Comparison of ENCODE assay signal across 12 cellular contexts in genomic region chr15:52228928-52229327, GRCh38. TPM values are rescaled to one million over a fixed set of nuclear protein-coding genes. Genes with fewer than 3 reads are reported as not detected.
DNase-seq lines count a peak whose midpoint lies in the region; ATAC-seq and TF ChIP-seq lines count a peak whose summit lies in the region.
"Had no signal": no experiment of that assay in that cellular context is flagged by ENCODE, and none has a peak within 500 bp of the region (broad histone marks: within the 10 kb centered on the region; RNA-seq: fewer than 3 reads in every experiment).

No MANE protein-coding gene starts in this region.

- peaks cover 51% of the 10 kb centered on the region for H3K4me1 ChIP-seq in BLaER1
- peaks cover 0 to 7% (median 0%) of the 10 kb centered on the region in 9 donors for H3K4me1 ChIP-seq in heart right ventricle
- H3K4me1 ChIP-seq: BE2C had no signal

- no peaks in the 10 kb centered on the region for H3K9me3 Mint-ChIP-seq in activated CD4-positive, alpha-beta memory T cell treated with anti-CD3 and anti-CD28 coated beads, Interleukin-2, amount 10 ng/mL, durations not matched to agents 7 days and 5 days

- H3K36me3 ChIP-seq in BLaER1 (peaks cover 39% of the 10 kb centered on the region), H7 (replicated peaks; ENCODE audit: control insufficient read depth, insufficient read depth, low read length) (peaks cover 8% of the 10 kb centered on the region), SU-DHL-6 (ENCODE audit: low read length) (no peaks in the 10 kb centered on the region), heart right ventricle (peaks cover 0 to 22% (median 0%) of the 10 kb centered on the region in 9 donors)
- H3K36me3 ChIP-seq: BE2C had no signal

- peaks cover 57% of the 10 kb centered on the region for H3F3A ChIP-seq in SU-DHL-6 (ENCODE audit: insufficient read depth)

- POLR2A ChIA-PET in activated CD4-positive, alpha-beta memory T cell treated with anti-CD3 and anti-CD28 coated beads, Interleukin-2, amount 10 ng/mL, durations not matched to agents 7 days and 5 days (lab: Charles Lee) = no interaction called here

- peak; percentile 61 for DNase-seq in H7
- peak; percentile 87 for DNase-seq in left kidney (ENCODE audit: low read depth, low spot score)
- DNase-seq in activated T-cell treated with anti-CD3 and anti-CD28 coated beads for 4 hours = no peak
- no peak for DNase-seq in heart right ventricle
- no peak for DNase-seq in activated CD4-positive, alpha-beta memory T cell treated with anti-CD3 and anti-CD28 coated beads, Interleukin-2, amount 10 ng/mL, durations not matched to agents 7 days and 5 days
- DNase-seq: activated T-cell treated with anti-CD3 and anti-CD28 coated beads, Interleukin-2, amount 50 U/mL, for 48 hours; BE2C; NCI-H1048; SK-N-SH had no signal

- H3K36me3 Mint-ChIP-seq in activated CD4-positive, alpha-beta memory T cell treated with anti-CD3 and anti-CD28 coated beads, Interleukin-2, amount 10 ng/mL, durations not matched to agents 7 days and 5 days (ENCODE audit: low read depth) = peaks cover 5% of the 10 kb centered on the region

- H3K27ac ChIP-seq in BLaER1 (no peak overlapping the region), SU-DHL-6 (ENCODE audit: low read depth, low read length) (peak overlapping the region; percentile 75), heart right ventricle (no peak overlapping the region)

- no peak for ATAC-seq in HG02642 (IDR thresholded peaks at IDR 0.05; ENCODE audit: poor library complexity, unreplicated experiment)
- ATAC-seq in heart right ventricle = no peak

- H3K27ac Mint-ChIP-seq in activated CD4-positive, alpha-beta memory T cell treated with anti-CD3 and anti-CD28 coated beads, Interleukin-2, amount 10 ng/mL, durations not matched to agents 7 days and 5 days = no peak overlapping the region

- H3K79me2 ChIP-seq in SU-DHL-6 (ENCODE audit: insufficient read depth, low read length) = no peaks in the 10 kb centered on the region

- H3K27me3 ChIP-seq in BLaER1 (no peaks in the 10 kb centered on the region), H7 (ENCODE audit: control insufficient read depth, insufficient read depth, low read length) (no peaks in the 10 kb centered on the region), SU-DHL-6 (ENCODE audit: low read length) (no peaks in the 10 kb centered on the region), heart right ventricle (no peaks in the 10 kb centered on the region)
- H3K27me3 ChIP-seq: BE2C had no signal

- H3K4me3 ChIP-seq in BLaER1 = no peak overlapping the region
- H3K4me3 ChIP-seq in H7 (ENCODE audit: insufficient read depth, low read depth, low read length) = no peak overlapping the region
- no peak overlapping the region for H3K4me3 ChIP-seq in SU-DHL-6 (ENCODE audit: insufficient read depth, low read length, poor library complexity, severe bottlenecking)
- H3K4me3 ChIP-seq in heart right ventricle = no peak overlapping the region

- peaks cover 9% of the 10 kb centered on the region for H3K4me1 Mint-ChIP-seq in activated CD4-positive, alpha-beta memory T cell treated with anti-CD3 and anti-CD28 coated beads, Interleukin-2, amount 10 ng/mL, durations not matched to agents 7 days and 5 days

- intact Hi-C loops in heart right ventricle (cut with DNase I) = loop anchor here in 4 of 10 donors (5.0 to 10.0 kb wide), 5 partner anchors 47 to 1483 kb away; no protein-coding TSS in a partner anchor

- H3K9me3 ChIP-seq in BLaER1 (no peaks in the 10 kb centered on the region), SU-DHL-6 (ENCODE audit: insufficient read depth, low read length) (no peaks in the 10 kb centered on the region), heart right ventricle (no peaks in the 10 kb centered on the region)
- H3K9me3 ChIP-seq: BE2C, SK-N-SH had no signal

- H3K4me3 Mint-ChIP-seq in activated CD4-positive, alpha-beta memory T cell treated with anti-CD3 and anti-CD28 coated beads, Interleukin-2, amount 10 ng/mL, durations not matched to agents 7 days and 5 days = no peak overlapping the region

- H3K9ac ChIP-seq in BLaER1 (no peak overlapping the region), SU-DHL-6 (ENCODE audit: low read length) (0 out of 2 replicates have a peak overlapping the region, but pooled peaks have one; percentile 6)
- H3K9ac ChIP-seq: SK-N-SH had no signal

- TF ChIP-seq CTCF in SU-DHL-6 (IDR thresholded peaks at IDR 0.05; ENCODE audit: insufficient read depth, low read length, poor library complexity, severe bottlenecking) (no peak), heart right ventricle (IDR thresholded peaks at IDR 0.05) (no peak)

- 62 to 67% methylated on average over 8 of the region's 8 CpGs for WGBS in heart right ventricle, 2 donors

- H3K27me3 Mint-ChIP-seq in activated CD4-positive, alpha-beta memory T cell treated with anti-CD3 and anti-CD28 coated beads, Interleukin-2, amount 10 ng/mL, durations not matched to agents 7 days and 5 days = peaks cover 2% of the 10 kb centered on the region

- H3K9me2 ChIP-seq in SU-DHL-6 (replicated peaks; ENCODE audit: insufficient read depth, low read length) = no peaks in the 10 kb centered on the region
- H3K9me2 ChIP-seq: SK-N-SH had no signal

- H3K4me2 ChIP-seq in BLaER1 (peak overlapping the region; percentile 36; the same call in 1 of the 2 replicates), SU-DHL-6 (ENCODE audit: low read depth, low read length, poor library complexity, severe bottlenecking) (peak overlapping the region; percentile 48)
- H3K4me2 ChIP-seq: SK-N-SH had no signal

- CTCF ChIA-PET in activated CD4-positive, alpha-beta memory T cell treated with anti-CD3 and anti-CD28 coated beads, Interleukin-2, amount 10 ng/mL, durations not matched to agents 7 days and 5 days (lab: Charles Lee) = interaction anchor here (0.8 to 4.4 kb wide), 14 partner anchors 9 to 507 kb away, joined by 3 to 31 read pairs (median 12); no protein-coding TSS in a partner anchor

- no peak overlapping the region for H2AFZ ChIP-seq in SU-DHL-6 (ENCODE audit: low read depth, low read length, severe bottlenecking)

- no peaks in the 10 kb centered on the region for H4K20me1 ChIP-seq in BLaER1
- H4K20me1 ChIP-seq in SU-DHL-6 (ENCODE audit: low read depth, low read length) = no peaks in the 10 kb centered on the region

RNA-seq across cellular contexts. Expression of gene GNB5, which starts 37.7 kb away (rescaled TPM):
- 23.9 and 28.6 TPM in 2 replicates for total RNA-seq in H7 (2014; rRNA removed; shearing (Covaris generic))
- total RNA-seq in heart right ventricle = 10 to 100 TPM in 4 of 10 donors, 1 to 10 TPM in 6; 6.4 to 12.8 (median 8.5) TPM
- polyA plus RNA-seq in heart right ventricle = 1 to 10 TPM; 4.7 to 6.8 TPM
- total RNA-seq in activated CD4-positive, alpha-beta memory T cell treated with anti-CD3 and anti-CD28 coated beads, Interleukin-2, amount 10 ng/mL, durations not matched to agents 7 days and 5 days = 10 to 100 TPM; 35.4 to 35.5 TPM

Comparison
In these comparisons a context has a peak if more than half of its experiments do, and no peak if none do; other contexts are left out.
1. DNase-seq: peak in H7 (single experiment) and left kidney (single experiment); none in activated T-cell treated with anti-CD3 and anti-CD28 coated beads for 4 hours (single experiment), heart right ventricle (0 of 2) and activated CD4-positive, alpha-beta memory T cell treated with anti-CD3 and anti-CD28 coated beads, Interleukin-2, amount 10 ng/mL, durations not matched to agents 7 days and 5 days (single experiment).